ENCODE assay signal across 8 cellular contexts in genomic region chr6:97053643-97054411, GRCh38.
DNase-seq lines count a peak whose midpoint lies in the region; ATAC-seq and TF ChIP-seq lines count a peak whose summit lies in the region.

No MANE protein-coding gene starts in this region.

- CTCF ChIA-PET in HEK293 (lab: Yijun Ruan, JAX) = interaction anchor here (1.0 kb wide), 1 partner anchor 155 kb away, joined by 4 read pairs; no protein-coding TSS in a partner anchor

- H3K36me3 ChIP-seq in HEK293 (ENCODE audit: control insufficient read depth in 2 of 2, insufficient read depth in 1 of 2, low read length in 2 of 2) (no peaks in the 10 kb centered on the region), suprapubic skin (no peaks in the 10 kb centered on the region)

- no peak for ATAC-seq in stimulated activated naive CD8-positive, alpha-beta T cell treated with anti-CD3 and anti-CD28 coated beads, Interleukin-15, Interleukin-2, amounts not matched to agents 100 U/mL and 50 U/mL, for 24 hours

- DNase-seq in AG09319 (ENCODE audit: extremely low read depth, low read depth) (no peak), kidney tubule cell (ENCODE audit: low spot score) (peak; percentile 31), NCI-H1436 treated with DMSO at 0.1 percent for 48 hours (lab: John Stamatoyannopoulos, UW) (no peak), suprapubic skin (ENCODE audit: low spot score in 2 of 2) (no peak)
- no peak for DNase-seq in stimulated activated naive CD8-positive, alpha-beta T cell treated with anti-CD3 and anti-CD28 coated beads, Interleukin-15, Interleukin-2, amounts not matched to agents 100 U/mL and 50 U/mL, for 24 hours
- no peak for DNase-seq in effector CD4-positive, alpha-beta T cell

- POLR2A ChIA-PET in HEK293 (lab: Yijun Ruan, JAX) = no interaction called here

- TF ChIP-seq CTCF in AG09319 (IDR thresholded peaks at IDR 0.05; ENCODE audit: low read depth, low read length) = peak; percentile 49
- TF ChIP-seq CTCF in HEK293 (tag by site-specific recombination; IDR thresholded peaks at IDR 0.05) = no peak
- peak; percentile 72 for TF ChIP-seq CTCF in VCaP (conservative IDR thresholded peaks at IDR 0.05)
- TF ChIP-seq CTCF in suprapubic skin (IDR thresholded peaks at IDR 0.05) = peak in 1 of 2 donors; percentile 27

- no peak for TF ChIP-seq EP300 in suprapubic skin (IDR thresholded peaks at IDR 0.05)

- H3K4me3 ChIP-seq in HEK293 (ENCODE audit: low read depth, low read length) (no peak overlapping the region), suprapubic skin (no peak overlapping the region)

- no peak for TF ChIP-seq POLR2A in suprapubic skin (IDR thresholded peaks at IDR 0.05)

- no peaks in the 10 kb centered on the region for H3K27me3 ChIP-seq in suprapubic skin

- H3K27ac ChIP-seq in HEK293 (ENCODE audit: extremely low read depth, low read depth, low read length) (no peak overlapping the region), VCaP (no peak overlapping the region), suprapubic skin (no peak overlapping the region)

- H3K4me1 ChIP-seq in HEK293 (ENCODE audit: control insufficient read depth, insufficient read depth, low read length) = no peaks in the 10 kb centered on the region
- H3K4me1 ChIP-seq in suprapubic skin = no peaks in the 10 kb centered on the region

- H3K9me3 ChIP-seq in HEK293 (ENCODE audit: control insufficient read depth, insufficient read depth, low read depth, low read length) (no peaks in the 10 kb centered on the region), suprapubic skin (no peaks in the 10 kb centered on the region)

TF ChIP-seq in HEK293, 187 proteins besides CTCF, POLR2A, EP300 and RAD21:
- peak; percentile 45 for TF ChIP-seq ZNF654 (tag by site-specific recombination; IDR thresholded peaks at IDR 0.05; ENCODE audit: low read depth)
- TF ChIP-seq, protein P1, sequence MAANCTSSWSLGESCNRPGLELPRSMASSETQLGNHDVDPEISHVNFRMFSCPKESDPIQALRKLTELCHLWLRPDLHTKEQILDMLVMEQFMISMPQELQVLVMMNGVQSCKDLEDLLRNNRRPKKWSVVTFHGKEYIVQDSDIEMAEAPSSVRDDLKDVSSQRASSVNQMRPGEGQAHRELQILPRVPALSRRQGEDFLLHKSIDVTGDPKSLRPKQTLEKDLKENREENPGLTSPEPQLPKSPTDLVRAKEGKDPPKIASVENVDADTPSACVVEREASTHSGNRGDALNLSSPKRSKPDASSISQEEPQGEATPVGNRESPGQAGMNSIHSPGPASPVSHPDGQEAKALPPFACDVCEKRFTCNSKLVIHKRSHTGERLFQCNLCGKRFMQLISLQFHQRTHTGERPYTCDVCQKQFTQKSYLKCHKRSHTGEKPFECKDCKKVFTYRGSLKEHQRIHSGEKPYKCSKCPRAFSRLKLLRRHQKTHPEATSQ (tag by site-specific recombination; IDR thresholded peaks at IDR 0.05) = no peak
- no peak for TF ChIP-seq SETDB1 (IDR thresholded peaks at IDR 0.05; ENCODE audit: insufficient read length, low read length)
- peak; percentile 94 for TF ChIP-seq ZNF664 (tag by site-specific recombination; IDR thresholded peaks at IDR 0.05)
TF ChIP-seq in HEK293: peak in this region for 2.
